11 cellular contexts compared by ENCODE assay signal in the genomic region with DNA sequence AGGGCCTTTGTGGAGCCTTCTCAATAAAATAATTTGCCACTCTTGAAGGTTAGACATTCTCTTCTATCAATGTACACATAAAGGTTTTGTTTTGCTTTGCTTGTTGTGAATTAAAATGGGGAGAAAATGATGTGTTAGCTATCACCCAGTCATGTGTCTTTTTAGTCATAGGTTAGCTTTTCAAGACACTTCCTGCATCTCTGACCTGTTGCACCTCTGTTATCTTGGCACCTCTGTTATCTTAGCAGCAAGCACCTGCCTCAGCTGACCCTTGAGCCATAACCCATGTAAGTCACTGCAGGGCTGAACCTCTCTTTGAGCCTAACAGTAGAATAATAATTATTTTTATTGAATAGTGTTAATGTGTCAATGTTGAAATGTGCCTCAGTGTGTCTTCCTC. TPM values are rescaled to one million over a fixed set of nuclear protein-coding genes. Genes with fewer than 3 reads are reported as not detected.
DNase-seq lines count a peak whose midpoint lies in the region; FAIRE-seq and TF ChIP-seq lines count a peak whose summit lies in the region.
"Had no signal": no experiment of that assay in that cellular context is flagged by ENCODE, and none has a peak within 500 bp of the region (broad histone marks: within the 10 kb centered on the region; RNA-seq: fewer than 3 reads in every experiment).

No MANE protein-coding gene starts in this region.

- intact Hi-C loops in adrenal gland (cut with DNase I): no loop called here

- H3K9ac ChIP-seq in keratinocyte (ENCODE audit: control insufficient read depth, extremely low read depth, insufficient read depth, low read length): peak overlapping the region; percentile 81
- peak overlapping the region in 2 of 5 donors; percentile 43 to 83 for H3K9ac ChIP-seq in subcutaneous abdominal adipose tissue (ENCODE audit: low read length in 5 of 5)
- H3K9ac ChIP-seq: BLaER1 had no signal

- peaks cover 16% of the 10 kb centered on the region for H3K4me1 Mint-ChIP-seq in activated naive CD8-positive, alpha-beta T cell (ENCODE audit: low read depth)

- no peaks in the 10 kb centered on the region for H3K36me3 ChIP-seq in keratinocyte (ENCODE audit: control insufficient read depth in 2 of 2, extremely low read depth in 1 of 2, insufficient read depth in 2 of 2, low read length in 2 of 2)
- H3K36me3 ChIP-seq in subcutaneous abdominal adipose tissue (ENCODE audit: control insufficient read depth in 5 of 5, insufficient read depth in 5 of 5, low read length in 5 of 5): peaks cover 0 to 4% (median 0%) of the 10 kb centered on the region in 5 donors
- H3K36me3 ChIP-seq in adrenal gland (replicated peaks in 1 of 2): no peaks in the 10 kb centered on the region
- H3K36me3 ChIP-seq: BLaER1 had no signal

- no peaks in the 10 kb centered on the region for H3K36me3 Mint-ChIP-seq in activated naive CD8-positive, alpha-beta T cell

- no peak for FAIRE-seq in keratinocyte (lab: Jason Lieb, UNC)

- H3K9me3 ChIP-seq in keratinocyte (ENCODE audit: control insufficient read depth, low read depth, low read length) (no peaks in the 10 kb centered on the region), subcutaneous abdominal adipose tissue (ENCODE audit: control insufficient read depth in 5 of 5, low read length in 5 of 5) (no peaks in the 10 kb centered on the region), adrenal gland (replicated peaks in 1 of 3) (no peaks in the 10 kb centered on the region)

- H3K27ac ChIP-seq in keratinocyte (ENCODE audit: control insufficient read depth, insufficient read depth, low read length) (peak overlapping the region; percentile 68), subcutaneous abdominal adipose tissue (ENCODE audit: low read depth, low read length) (peak overlapping the region; percentile 96), adrenal gland (peak overlapping the region in 1 of 5 donors; percentile 95)
- H3K27ac ChIP-seq: BLaER1 had no signal

- H3K79me2 ChIP-seq in keratinocyte (ENCODE audit: control insufficient read depth, insufficient read depth, low read length): no peaks in the 10 kb centered on the region

- peak overlapping the region; percentile 67 for H2AFZ ChIP-seq in keratinocyte (ENCODE audit: control insufficient read depth, low read length)

- H3K9me1 ChIP-seq in keratinocyte (ENCODE audit: control insufficient read depth, extremely low read depth, insufficient read depth, low read length): no peaks in the 10 kb centered on the region

- H3K27ac Mint-ChIP-seq in activated naive CD8-positive, alpha-beta T cell: no peak overlapping the region

- H3K4me1 ChIP-seq in keratinocyte (ENCODE audit: control insufficient read depth, extremely low read depth, insufficient read depth, low read length) (peaks cover 10% of the 10 kb centered on the region), subcutaneous abdominal adipose tissue (ENCODE audit: control insufficient read depth in 5 of 5, insufficient read depth in 5 of 5, low read length in 5 of 5) (peaks cover 4 to 15% (median 13%) of the 10 kb centered on the region in 5 donors), adrenal gland (replicated peaks in 1 of 2) (peaks cover 0 to 18% of the 10 kb centered on the region in 2 donors)

- DNase-seq in SKM-1 treated with dmso at 0.1 percent for 144 hours (lab: John Stamatoyannopoulos, UW; ENCODE audit: unreplicated experiment) (peak; percentile 11), SKM-1 (lab: John Stamatoyannopoulos, UW; ENCODE audit: unreplicated experiment) (no peak), keratinocyte (ENCODE audit: low read depth, low spot score) (no peak), GM10266 (ENCODE audit: extremely low spot score) (no peak), GM13977 (ENCODE audit: low spot score) (no peak), adrenal gland (no peak)
- DNase-seq: activated CD4-positive, CD25-positive, alpha-beta regulatory T cell; NCI-H1694 had no signal

- H3K27me3 ChIP-seq in keratinocyte (ENCODE audit: control insufficient read depth, extremely low read depth, insufficient read depth, low read length) (no peaks in the 10 kb centered on the region), subcutaneous abdominal adipose tissue (ENCODE audit: control insufficient read depth in 5 of 5, insufficient read depth in 4 of 5, low read length in 5 of 5) (no peaks in the 10 kb centered on the region), adrenal gland (no peaks in the 10 kb centered on the region)
- H3K27me3 ChIP-seq: BLaER1 had no signal

- H3K4me2 ChIP-seq in keratinocyte (ENCODE audit: control insufficient read depth, extremely low read depth, insufficient read depth, low read depth, low read length): peak overlapping the region; percentile 82
- H3K4me2 ChIP-seq: BLaER1 had no signal

- no peak for TF ChIP-seq POLR2A in adrenal gland (IDR thresholded peaks at IDR 0.05)

- peak overlapping the region; percentile 57 for H3K4me3 Mint-ChIP-seq in activated naive CD8-positive, alpha-beta T cell

- peak overlapping the region; percentile 29 to 80 (median 79) for H3K4me3 ChIP-seq in keratinocyte (ENCODE audit: control insufficient read depth in 2 of 3, extremely low read depth in 1 of 3, insufficient read depth in 2 of 3, low read depth in 1 of 3, low read length in 3 of 3)
- H3K4me3 ChIP-seq in subcutaneous abdominal adipose tissue (ENCODE audit: low read depth in 1 of 5, low read length in 5 of 5): peak overlapping the region; percentile 58 to 79 (median 68)
- H3K4me3 ChIP-seq in adrenal gland: peak overlapping the region in 1 of 4 donors; percentile 54
- H3K4me3 ChIP-seq: BLaER1 had no signal

- H3K27me3 Mint-ChIP-seq in activated naive CD8-positive, alpha-beta T cell: peaks cover 19% of the 10 kb centered on the region

- in situ Hi-C loops in GM13977 (cut with MboI; ENCODE audit: low pct_unique_long_range_greater_than_20kb, low sequenced_read_pairs, unreplicated experiment): no loop called here

- dilution Hi-C loops in keratinocyte (cut with MboI; ENCODE audit: extremely low pct_ligation_motif_present, low sequenced_read_pairs): no loop called here

- peaks cover 5% of the 10 kb centered on the region for H3K9me3 Mint-ChIP-seq in activated naive CD8-positive, alpha-beta T cell (ENCODE audit: low read depth)

- TF ChIP-seq CTCF in keratinocyte (optimal IDR thresholded peaks at IDR 0.05 in 1 of 3, IDR thresholded peaks at IDR 0.05 in 1 of 3, conservative IDR thresholded peaks at IDR 0.05 in 1 of 3; ENCODE audit: extremely low read depth in 1 of 3, insufficient read depth in 2 of 3, low read length in 3 of 3) (no peak), GM10266 (IDR thresholded peaks at IDR 0.05; ENCODE audit: control insufficient read depth, insufficient read depth, low read depth, missing control alignments) (no peak), GM13977 (IDR thresholded peaks at IDR 0.05; ENCODE audit: extremely low read depth, insufficient read depth, missing control alignments) (no peak), adrenal gland (IDR thresholded peaks at IDR 0.05) (no peak)

- no peaks in the 10 kb centered on the region for H4K20me1 ChIP-seq in keratinocyte (ENCODE audit: control insufficient read depth, extremely low read depth, insufficient read depth, low read length)
- H4K20me1 ChIP-seq: BLaER1 had no signal

RNA-seq across cellular contexts. Expression of a gene that starts 1.0 kb away (rescaled TPM):
- polyA plus RNA-seq in keratinocyte: 2.8 to 4.0 TPM (median 3.3 TPM) in 3 replicates
- 0.52 TPM for polyA plus RNA-seq in keratinocyte (2011; ENCODE audit: low read depth)
- polyA plus RNA-seq in keratinocyte (2011; cell fraction: cytosol; rRNA removed): 1.3 and 2.7 TPM in 2 replicates
- polyA plus RNA-seq in keratinocyte (2011; cell fraction: nucleus; rRNA removed): 4.2 TPM in 2 replicates
- 1.4 and 2.6 TPM in 2 replicates for polyA plus RNA-seq in keratinocyte (2012; ENCODE audit: low replicate concordance)
- polyA minus RNA-seq in keratinocyte: 4.0 to 16.4 TPM (median 5.7 TPM) in 3 replicates
- 3.6 TPM for polyA minus RNA-seq in keratinocyte (2011; cell fraction: cytosol; rRNA and poly(A)+ RNA removed)
- 8.1 and 17.6 TPM in 2 replicates for polyA minus RNA-seq in keratinocyte (2011; cell fraction: nucleus; rRNA and poly(A)+ RNA removed)
- 10 to 100 TPM; 14.4 to 55.4 (median 23.4) TPM for total RNA-seq in adrenal gland
- 10 to 100 TPM; 10.1 to 18.7 (median 14.0) TPM for polyA plus RNA-seq in adrenal gland

RNA-seq across cellular contexts. Expression of a gene that starts 38.5 kb away (rescaled TPM):
- polyA plus RNA-seq in keratinocyte (1.4 to 3.1 TPM (median 2.1 TPM) in 3 replicates), adrenal gland (100 to 1,000 TPM in 1 of 3 donors, 10 to 100 TPM in 2; 35.4 to 165 (median 38.1) TPM)
- 0.41 TPM for polyA plus RNA-seq in keratinocyte (2011; ENCODE audit: low read depth)
- polyA plus RNA-seq in keratinocyte (2011; cell fraction: cytosol; rRNA removed): 1.1 and 1.9 TPM in 2 replicates
- polyA plus RNA-seq in keratinocyte (2011; cell fraction: nucleus; rRNA removed): 2.0 and 3.9 TPM in 2 replicates
- 0.51 and 1.4 TPM in 2 replicates for polyA plus RNA-seq in keratinocyte (2012; ENCODE audit: low replicate concordance)
- 1.1 to 7.3 TPM (median 4.4 TPM) in 3 replicates for polyA minus RNA-seq in keratinocyte
- polyA minus RNA-seq in keratinocyte (2011; cell fraction: cytosol; rRNA and poly(A)+ RNA removed): 1.9 TPM
- polyA minus RNA-seq in keratinocyte (2011; cell fraction: nucleus; rRNA and poly(A)+ RNA removed): 3.5 and 6.3 TPM in 2 replicates
- 100 to 1,000 TPM; 120 to 556 (median 434) TPM for total RNA-seq in adrenal gland

Comparison
In these comparisons a context has a peak if more than half of its experiments do, and no peak if none do; other contexts are left out.
1. RNA of a gene that starts 38.5 kb away (polyA plus RNA-seq): 35.4 to 165 TPM in adrenal gland; 0.41 to 3.9 TPM in keratinocyte; every median in the first group is over 4 times any median in the second.